Comparison of ENCODE assay signal across 25 cellular contexts in genomic region chr10:47367646-47368045, GRCh38. TPM values are rescaled to one million over a fixed set of nuclear protein-coding genes. Genes with fewer than 3 reads are reported as not detected.
"Had no signal": no experiment of that assay in that cellular context is flagged by ENCODE, and none has a peak within 500 bp of the region (broad histone marks: within the 10 kb centered on the region; RNA-seq: fewer than 3 reads in every experiment).

No MANE protein-coding gene starts in this region.

- H3K36me3 ChIP-seq: cardiac muscle cell, sigmoid colon, thyroid gland had no signal

- H3K4me3 ChIP-seq: body of pancreas, cardiac muscle cell, mucosa of descending colon, sigmoid colon, thyroid gland had no signal

- H3K9me3 ChIP-seq: body of pancreas, mucosa of descending colon, sigmoid colon, thyroid gland had no signal

- H3K4me1 ChIP-seq: foreskin keratinocyte, sigmoid colon, thyroid gland had no signal

- DNase-seq: activated CD8-positive, alpha-beta memory T cell treated with anti-CD3 and anti-CD28 coated beads, Interleukin-2, amount 50 U/mL, for 4 hours; activated naive CD4-positive, alpha-beta T cell treated with anti-CD3 and anti-CD28 coated beads, Interleukin-2, amount 50 U/mL, for 16 hours; activated naive CD8-positive, alpha-beta T cell treated with anti-CD3 and anti-CD28 coated beads, Interleukin-2, amount 50 U/mL, for 24 hours; body of pancreas; effector CD8-positive, alpha-beta T cell; foreskin keratinocyte; immature natural killer cell; mesenchymal stem cell; mucosa of descending colon; nucleus accumbens; sigmoid colon; stimulated activated CD4-positive, alpha-beta T cell treated with anti-CD3 and anti-CD28 coated beads, Interleukin-4, amount 100 ng/mL, for 1 hour; stimulated activated naive CD4-positive, alpha-beta T cell; T1000; thyroid gland had no signal

- ATAC-seq: activated naive CD8-positive, alpha-beta T cell treated with anti-CD3 and anti-CD28 coated beads, Interleukin-2, amount 50 U/mL, for 24 hours; body of pancreas; foreskin keratinocyte; mucosa of descending colon; WTC11 had no signal

- H3K27ac ChIP-seq: body of pancreas, cardiac muscle cell, foreskin keratinocyte, sigmoid colon, thyroid gland had no signal

RNA-seq across cellular contexts. Expression of gene ZNF488, which starts 16.4 kb away (rescaled TPM):
- total RNA-seq: glomerular endothelial cell had no signal
- polyA plus RNA-seq: immature natural killer cell had no signal

RNA-seq across cellular contexts. Expression of gene RBP3, which starts 19.5 kb away (rescaled TPM):
- total RNA-seq: activated T-helper 2 cell treated with anti-CD3 and anti-CD28 coated beads, Interferon-gamma antibody, Interleukin-2, Interleukin-4, amounts not matched to agents 10 μg/mL and 5 μg/mL and 100 μg/mL, durations not matched to agents 14 hours and 24 hours and 36 hours; body of pancreas; cardiac muscle cell; cerebellum; foreskin keratinocyte; glomerular endothelial cell; lower leg skin; mucosa of descending colon; renal cortical epithelial cell; sigmoid colon; subcutaneous adipose tissue; thyroid gland; ureter; WTC11 had no signal
- polyA plus RNA-seq: cardiac muscle cell, esophagus, foreskin keratinocyte, immature natural killer cell, sigmoid colon had no signal

RNA-seq across cellular contexts. Expression of gene GDF2, which starts 45.4 kb away (rescaled TPM):
- total RNA-seq: activated T-helper 2 cell treated with anti-CD3 and anti-CD28 coated beads, Interferon-gamma antibody, Interleukin-2, Interleukin-4, amounts not matched to agents 10 μg/mL and 5 μg/mL and 100 μg/mL, durations not matched to agents 14 hours and 24 hours and 36 hours; body of pancreas; cerebellum; foreskin keratinocyte; glomerular endothelial cell; lower leg skin; mucosa of descending colon; renal cortical epithelial cell; sigmoid colon; subcutaneous adipose tissue; thyroid gland; ureter; WTC11 had no signal
- polyA plus RNA-seq: esophagus, foreskin keratinocyte, immature natural killer cell, sigmoid colon had no signal
